1 cellular context compared by ENCODE assay signal in the genomic region with DNA sequence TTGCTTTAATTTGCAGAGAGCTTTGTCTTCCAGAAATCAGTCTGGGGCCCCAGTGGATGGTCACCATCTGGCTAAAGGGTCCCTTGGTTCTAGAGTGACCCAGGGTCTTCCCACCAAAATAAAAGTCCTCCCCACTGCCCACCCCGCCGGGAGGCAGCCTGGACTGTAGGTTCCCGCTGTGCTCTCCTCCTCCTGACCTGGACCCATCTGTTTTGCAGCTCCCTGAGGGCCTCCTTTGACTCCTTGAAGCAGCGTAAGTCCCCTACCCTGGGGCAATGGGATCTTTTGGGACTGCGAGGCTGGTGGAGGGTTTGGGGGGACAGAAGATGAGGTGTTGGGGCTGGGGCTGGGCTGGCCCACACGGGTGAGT.
TF ChIP-seq lines count a peak whose summit lies in the region.

No MANE protein-coding gene starts in this region.

TF ChIP-seq in WTC11, 78 proteins besides CTCF, POLR2A, EP300 and RAD21 (continued from another document):
- TF ChIP-seq, protein P1, sequence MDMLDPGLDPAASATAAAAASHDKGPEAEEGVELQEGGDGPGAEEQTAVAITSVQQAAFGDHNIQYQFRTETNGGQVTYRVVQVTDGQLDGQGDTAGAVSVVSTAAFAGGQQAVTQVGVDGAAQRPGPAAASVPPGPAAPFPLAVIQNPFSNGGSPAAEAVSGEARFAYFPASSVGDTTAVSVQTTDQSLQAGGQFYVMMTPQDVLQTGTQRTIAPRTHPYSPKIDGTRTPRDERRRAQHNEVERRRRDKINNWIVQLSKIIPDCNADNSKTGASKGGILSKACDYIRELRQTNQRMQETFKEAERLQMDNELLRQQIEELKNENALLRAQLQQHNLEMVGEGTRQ (CRISPR knock-in tag; IDR thresholded peaks at IDR 0.05) = no peak
- TF ChIP-seq FOXJ3 (CRISPR knock-in tag; IDR thresholded peaks at IDR 0.05; ENCODE audit: borderline replicate concordance) (no peak), SMAD3 (CRISPR knock-in tag; IDR thresholded peaks at IDR 0.05; ENCODE audit: borderline replicate concordance) (no peak)
